Comparison of ENCODE assay signal across 13 cellular contexts in the genomic region with DNA sequence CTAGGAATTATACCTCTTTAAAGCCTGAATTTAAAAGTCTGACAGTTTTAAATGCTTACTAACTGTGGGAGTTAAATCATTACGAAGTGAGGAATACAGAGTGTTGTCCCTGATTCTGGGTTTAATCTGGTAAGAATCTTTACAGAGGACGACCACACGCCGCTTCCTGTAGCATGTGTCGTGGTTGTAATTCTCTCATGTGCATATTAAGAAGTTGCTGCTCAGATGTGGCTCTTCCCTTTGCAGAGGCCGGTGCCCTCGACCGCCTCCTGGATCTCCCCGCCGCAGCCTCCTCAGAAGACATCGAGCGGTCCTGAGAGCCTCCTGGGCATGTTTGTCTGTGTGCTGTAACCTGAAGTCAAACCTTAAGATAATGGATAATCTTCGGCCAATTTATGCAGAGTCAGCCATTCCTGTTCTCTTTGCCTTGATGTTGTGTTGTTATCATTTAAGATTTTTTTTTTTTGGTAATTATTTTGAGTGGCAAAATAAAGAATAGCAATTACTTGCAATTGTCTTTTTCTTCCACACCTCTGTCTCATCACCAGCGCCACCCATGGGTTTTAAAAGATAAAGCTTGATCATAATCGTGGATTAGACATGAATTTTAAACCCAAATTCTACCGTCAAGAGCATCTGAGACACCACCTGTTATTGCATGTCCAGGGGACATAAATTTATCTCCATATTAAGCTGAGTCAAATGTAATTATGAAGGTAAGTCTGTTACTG. TPM values are rescaled to one million over a fixed set of nuclear protein-coding genes. Genes with fewer than 3 reads are reported as not detected.
DNase-seq lines count a peak whose midpoint lies in the region; ATAC-seq, FAIRE-seq and TF ChIP-seq lines count a peak whose summit lies in the region.
"Had no signal": no experiment of that assay in that cellular context is flagged by ENCODE, and none has a peak within 500 bp of the region (broad histone marks: within the 10 kb centered on the region; RNA-seq: fewer than 3 reads in every experiment).

No MANE protein-coding gene starts in this region.

- H3K4me1 Mint-ChIP-seq in MCF 10A (ENCODE audit: insufficient read depth, unreplicated experiment), result no peaks in the 10 kb centered on the region
- peaks cover 24% of the 10 kb centered on the region for H3K4me1 Mint-ChIP-seq in stimulated activated effector memory CD8-positive, alpha-beta T cell treated with anti-CD3 and anti-CD28 coated beads, Interleukin-12 subunit alpha, Interleukin-12 subunit beta, amount 100 ng/mL, for 72 hours

- no peak overlapping the region for H2AFZ ChIP-seq in OCI-LY3 (ENCODE audit: low read depth, low read length)
- H2AFZ ChIP-seq in K562 (ENCODE audit: low read depth, low read length), result no peak overlapping the region

- H3K4me1 ChIP-seq in breast epithelium (no peaks in the 10 kb centered on the region), OCI-LY3 (ENCODE audit: low read length) (no peaks in the 10 kb centered on the region), K562 (replicated peaks in 1 of 2; ENCODE audit: control insufficient read depth in 2 of 2, insufficient read depth in 2 of 2, low read length in 2 of 2) (peaks cover 0 to 10% of the 10 kb centered on the region in 2 experiments; a peak in 2 of 5 replicates)

- no peak for TF ChIP-seq CTCF in MCF 10A (IDR thresholded peaks at IDR 0.05; ENCODE audit: unreplicated experiment)
- no peak for TF ChIP-seq CTCF in breast epithelium (IDR thresholded peaks at IDR 0.05)
- TF ChIP-seq CTCF in OCI-LY3 (IDR thresholded peaks at IDR 0.05; ENCODE audit: low read depth, low read length), result peak; percentile 39
- peak in 2 of 3 experiments; percentile 2 to 6; a peak in 1 of 6 replicates for TF ChIP-seq CTCF in K562 (IDR thresholded peaks at IDR 0.05 in 2 of 3, conservative IDR thresholded peaks at IDR 0.05 in 1 of 3; ENCODE audit: insufficient read depth in 2 of 3, low read depth in 1 of 3, low read length in 3 of 3)

- no peaks in the 10 kb centered on the region for H3K79me2 ChIP-seq in OCI-LY3 (ENCODE audit: low read length)
- no peaks in the 10 kb centered on the region for H3K79me2 ChIP-seq in K562 (ENCODE audit: control insufficient read depth, insufficient read depth, low read length)

- H3K27me3 ChIP-seq in breast epithelium, result no peaks in the 10 kb centered on the region
- peaks cover 29% of the 10 kb centered on the region; the same call in 1 of the 2 replicates for H3K27me3 ChIP-seq in OCI-LY3 (ENCODE audit: low read depth, low read length)
- H3K27me3 ChIP-seq in K562 (ENCODE audit: control insufficient read depth in 2 of 2, insufficient read depth in 2 of 2, low read length in 2 of 2), result peaks cover 0 to 3% of the 10 kb centered on the region in 2 experiments; a peak in 1 of 5 replicates

- FAIRE-seq in K562 (lab: Jason Lieb, UNC), result peak; percentile 15
- FAIRE-seq: islet of Langerhans had no signal

- H3K4me2 ChIP-seq in OCI-LY3 (ENCODE audit: low read length) (no peak overlapping the region), K562 (ENCODE audit: insufficient read depth, low read length) (no peak overlapping the region)

- no TSS peak for BruUV-seq in MCF 10A (replicated peaks; lab: Mats Ljungman, UMichigan)
- no TSS peak for BruUV-seq in K562 (replicated peaks; lab: Mats Ljungman, UMichigan)

- peaks cover 83% of the 10 kb centered on the region for H3K27me3 Mint-ChIP-seq in MCF 10A (ENCODE audit: insufficient read depth, unreplicated experiment)

- ATAC-seq in K562, result no peak
- ATAC-seq in stimulated activated effector memory CD8-positive, alpha-beta T cell treated with anti-CD3 and anti-CD28 coated beads, Interleukin-12 subunit alpha, Interleukin-12 subunit beta, amount 100 ng/mL, for 72 hours, result peak; percentile 54
- ATAC-seq in GM21723 (IDR thresholded peaks at IDR 0.05; ENCODE audit: unreplicated experiment), result no peak
- ATAC-seq in HG02571 (IDR thresholded peaks at IDR 0.05; ENCODE audit: unreplicated experiment), result no peak

- no peak overlapping the region for H3K27ac ChIP-seq in breast epithelium
- no peak overlapping the region for H3K27ac ChIP-seq in OCI-LY3 (ENCODE audit: low read length)
- H3K27ac ChIP-seq in K562 (ENCODE audit: extremely low read depth, low read depth, low read length), result no peak overlapping the region

- WGBS in K562 (ENCODE audit: insufficient coverage, low coverage, missing lambda C conversion rate), result 78% methylated on average over 16 of the region's 16 CpGs

- H3K9ac ChIP-seq in OCI-LY3 (ENCODE audit: low read length) (no peak overlapping the region), K562 (ENCODE audit: insufficient read depth in 1 of 2, low read depth in 2 of 2, low read length in 2 of 2) (no peak overlapping the region)

- TF ChIP-seq RAD21 in K562 (CRISPR knock-in tag; conservative IDR thresholded peaks at IDR 0.05 in 1 of 2, IDR thresholded peaks at IDR 0.05 in 1 of 2), result peak in 1 of 2 experiments; percentile 18; a peak in 2 of 4 replicates

- in situ Hi-C loops in K562 (cut with MboI), result loop anchor here (25.0 kb wide), 1 partner anchor 1154 kb away; no protein-coding TSS in a partner anchor

- no peak overlapping the region for H3K27ac Mint-ChIP-seq in MCF 10A (ENCODE audit: low read depth, unreplicated experiment)
- H3K27ac Mint-ChIP-seq in stimulated activated effector memory CD8-positive, alpha-beta T cell treated with anti-CD3 and anti-CD28 coated beads, Interleukin-12 subunit alpha, Interleukin-12 subunit beta, amount 100 ng/mL, for 72 hours, result peak overlapping the region; percentile 42

- H3K4me3 ChIP-seq in breast epithelium (no peak overlapping the region), OCI-LY3 (ENCODE audit: low read length) (no peak overlapping the region), K562 (no peak overlapping the region)

- DNase-seq in MCF 10A (ENCODE audit: unreplicated experiment), result peak; percentile 13
- no peak for DNase-seq in breast epithelium (ENCODE audit: low spot score in 2 of 2)
- no peak for DNase-seq in K562 (ENCODE audit: extremely low read depth in 1 of 4, low spot score in 3 of 4)
- no peak for DNase-seq in stimulated activated effector memory CD8-positive, alpha-beta T cell treated with anti-CD3 and anti-CD28 coated beads, Interleukin-12 subunit alpha, Interleukin-12 subunit beta, amount 100 ng/mL, for 72 hours (ENCODE audit: low spot score in 2 of 2)
- no peak for DNase-seq in SHP77 treated with DMSO at 0.1 percent for 48 hours (lab: John Stamatoyannopoulos, UW)
- DNase-seq: C1 segment of cervical spinal cord, NCI-H1694 treated with DMSO at 0.1 percent for 48 hours had no signal

- H3K9me3 Mint-ChIP-seq in MCF 10A (ENCODE audit: unreplicated experiment), result no peaks in the 10 kb centered on the region
- H3K9me3 Mint-ChIP-seq in stimulated activated effector memory CD8-positive, alpha-beta T cell treated with anti-CD3 and anti-CD28 coated beads, Interleukin-12 subunit alpha, Interleukin-12 subunit beta, amount 100 ng/mL, for 72 hours, result no peaks in the 10 kb centered on the region

- TF ChIP-seq POLR2A in breast epithelium (IDR thresholded peaks at IDR 0.05), result no peak
- TF ChIP-seq POLR2A in K562 (conservative IDR thresholded peaks at IDR 0.05), result no peak

- H3K36me3 Mint-ChIP-seq in MCF 10A (ENCODE audit: insufficient read depth, unreplicated experiment), result no peaks in the 10 kb centered on the region
- H3K36me3 Mint-ChIP-seq in stimulated activated effector memory CD8-positive, alpha-beta T cell treated with anti-CD3 and anti-CD28 coated beads, Interleukin-12 subunit alpha, Interleukin-12 subunit beta, amount 100 ng/mL, for 72 hours, result no peaks in the 10 kb centered on the region

- intact Hi-C loops in MCF 10A (cut with micrococcal nuclease) (no loop called here), breast epithelium (cut with DNase I; ENCODE audit: low total_unique reads) (no loop called here), K562 (cut with micrococcal nuclease) (no loop called here)

- H4K20me1 ChIP-seq in OCI-LY3 (ENCODE audit: insufficient read depth, low read length) (no peaks in the 10 kb centered on the region), K562 (replicated peaks; ENCODE audit: control insufficient read depth, insufficient read depth, low read length) (no peaks in the 10 kb centered on the region)

- H3K36me3 ChIP-seq in breast epithelium (no peaks in the 10 kb centered on the region), OCI-LY3 (replicated peaks; ENCODE audit: low read depth, low read length) (no peaks in the 10 kb centered on the region), K562 (ENCODE audit: control insufficient read depth, insufficient read depth, low read length) (peaks cover 48% of the 10 kb centered on the region)

- no peak overlapping the region for H3K4me3 Mint-ChIP-seq in MCF 10A (ENCODE audit: unreplicated experiment)
- H3K4me3 Mint-ChIP-seq in stimulated activated effector memory CD8-positive, alpha-beta T cell treated with anti-CD3 and anti-CD28 coated beads, Interleukin-12 subunit alpha, Interleukin-12 subunit beta, amount 100 ng/mL, for 72 hours, result no peak overlapping the region

- no peaks in the 10 kb centered on the region for H3K9me1 ChIP-seq in K562 (ENCODE audit: control insufficient read depth, insufficient read depth, low read length)

- peaks cover 0 to 1% of the 10 kb centered on the region in 2 donors for H3K9me3 ChIP-seq in breast epithelium
- H3K9me3 ChIP-seq in OCI-LY3 (ENCODE audit: insufficient read depth, low read length), result no peaks in the 10 kb centered on the region
- peaks cover 4% of the 10 kb centered on the region; the same call in 1 of the 2 replicates for H3K9me3 ChIP-seq in K562 (replicated peaks; ENCODE audit: control insufficient read depth, insufficient read depth, low read depth, low read length)

- POLR2A ChIA-PET in MCF 10A (lab: Yijun Ruan, JAX) (no interaction called here), K562 (lab: Yijun Ruan, JAX) (interaction anchor here (0.7 to 1.8 kb wide), 4 partner anchors 11 to 92 kb away, joined by 3 to 6 read pairs (median 4); no protein-coding TSS in a partner anchor)

- CTCF ChIA-PET in MCF 10A (lab: Yijun Ruan, JAX), result interaction anchor here (0.6 kb wide), 1 partner anchor 11 kb away, joined by 6 read pairs; no protein-coding TSS in a partner anchor
- CTCF ChIA-PET in K562 (lab: Yijun Ruan, JAX; ENCODE audit: low intra/inter-chr PET ratio), result no interaction called here

- TF ChIP-seq EP300 in K562 (IDR thresholded peaks at IDR 0.05; ENCODE audit: low read length), result no peak

RNA-seq across cellular contexts. Expression of a gene that starts 6.5 kb away (rescaled TPM):
- not detected in 2 replicates for total RNA-seq in MCF 10A (2022)
- total RNA-seq in breast epithelium, result 1 to 10 TPM in 2 of 3 donors, under 1 TPM in 1; 0.64 to 5.7 (median 1.3) TPM
- 25.8 and 57.6 TPM in 2 replicates for total RNA-seq in K562 (2011; cell fraction: chromatin; rRNA removed; ENCODE audit: low replicate concordance)
- total RNA-seq in K562 (2011; cell fraction: nucleolus; rRNA removed), result 99.4 and 140 TPM in 2 replicates
- total RNA-seq in K562 (2011; cell fraction: nucleoplasm; rRNA removed), result 86.1 and 88.6 TPM in 2 replicates
- 36.3 and 46.7 TPM in 2 replicates for total RNA-seq in K562 (2014; rRNA removed)
- total RNA-seq in K562 (2014; rRNA removed; fragmentation: Illumina TruSeq; extraction: Trizol), result 27.2 and 31.9 TPM in 2 replicates
- total RNA-seq in K562 (2015; rRNA removed; fragmentation: Illumina TruSeq; extraction: Trizol), result 26.2 and 28.0 TPM in 2 replicates
- 119 and 130 TPM in 2 replicates for total RNA-seq in K562 (2021)
- polyA plus RNA-seq in K562 (2011; rRNA removed), result 46.5 and 77.3 TPM in 2 replicates
- polyA plus RNA-seq in K562 (2011; cell fraction: cytosol; rRNA removed), result 59.0 and 246 TPM in 2 replicates
- 20.6 and 39.0 TPM in 2 replicates for polyA plus RNA-seq in K562 (2011; cell fraction: nucleus; rRNA removed)
- polyA plus RNA-seq in K562 (2012), result 26.5 and 86.9 TPM in 2 replicates
- polyA plus RNA-seq in K562 (2014; fragmentation: Illumina TruSeq; extraction: Trizol), result 48.3 and 66.7 TPM in 2 replicates
- 10 to 100 TPM; 10.6 to 13.3 TPM for polyA plus RNA-seq in K562 (2014; fragmentation: Nextera tagmentation; extraction: Ambion mirVana)
- polyA plus RNA-seq in K562 (2014; rRNA removed), result 110 and 123 TPM in 2 replicates
- 10.7 and 27.1 TPM in 2 replicates for polyA minus RNA-seq in K562 (2011; rRNA and poly(A)+ RNA removed)
- 50.5 and 56.0 TPM in 2 replicates for polyA minus RNA-seq in K562 (2011; cell fraction: cytosol; rRNA and poly(A)+ RNA removed)
- 5.4 and 5.9 TPM in 2 replicates for polyA minus RNA-seq in K562 (2011; cell fraction: nucleus; rRNA and poly(A)+ RNA removed)
- total RNA-seq: myocyte, RPMI7951 had no signal

Comparison
In these comparisons a context has a peak if more than half of its experiments do, and no peak if none do; other contexts are left out.
1. CTCF ChIP-seq: peak in OCI-LY3 (single experiment) and K562 (2 of 3); none in MCF 10A (single experiment) and breast epithelium (0 of 3).